21 cellular contexts compared by ENCODE assay signal in the genomic region with DNA sequence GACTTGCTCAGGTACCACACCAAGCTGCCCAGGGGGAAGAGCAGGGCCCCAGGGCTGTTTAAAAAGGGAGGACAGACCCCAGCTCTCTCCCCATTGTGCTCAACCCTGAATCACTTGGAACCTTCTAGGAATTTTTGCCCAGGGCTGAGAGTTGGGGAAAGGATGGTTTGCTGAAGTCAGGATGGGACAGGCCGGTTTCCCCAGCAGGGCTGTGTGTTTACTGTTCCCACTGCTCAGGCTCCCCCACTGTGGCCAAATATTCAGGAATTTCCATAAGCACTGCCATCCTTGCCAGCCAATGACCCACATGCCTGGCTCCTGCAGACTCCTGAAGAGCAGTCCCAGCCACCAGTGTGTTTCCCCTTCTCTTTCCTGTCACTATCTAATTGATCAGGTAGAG.
DNase-seq lines count a peak whose midpoint lies in the region; ATAC-seq, FAIRE-seq and TF ChIP-seq lines count a peak whose summit lies in the region.
"Had no signal": no experiment of that assay in that cellular context is flagged by ENCODE, and none has a peak within 500 bp of the region (broad histone marks: within the 10 kb centered on the region; RNA-seq: fewer than 3 reads in every experiment).

No MANE protein-coding gene starts in this region.

- H3K36me3 ChIP-seq in breast epithelium (no peaks in the 10 kb centered on the region), mammary epithelial cell (ENCODE audit: insufficient read depth, low read length) (no peaks in the 10 kb centered on the region), Loucy (ENCODE audit: insufficient read depth, low read length) (no peaks in the 10 kb centered on the region), mesendoderm (ENCODE audit: control insufficient read depth, insufficient read depth, low read length) (no peaks in the 10 kb centered on the region), testis (ENCODE audit: low read depth, missing control alignments) (no peaks in the 10 kb centered on the region)
- H3K36me3 ChIP-seq: cardiac muscle cell, MG63, WERI-Rb-1 had no signal

- H2AFZ ChIP-seq in mammary epithelial cell (ENCODE audit: low read depth, low read length) (no peak overlapping the region), Loucy (ENCODE audit: low read length) (peak overlapping the region; percentile 86)

- DNase-seq in breast epithelium (ENCODE audit: low spot score in 2 of 2) (no peak), mammary epithelial cell (no peak), mesendoderm (peak; percentile 27), testis (no peak), urothelium cell line (ENCODE audit: low spot score) (no peak)
- DNase-seq in stimulated activated naive B cell treated with anti-CD40 and anti-IgM and Interleukin-4, amounts not matched to agents 10 μg/mL and 1 μg/mL and 100 μg/mL, for 72 hours: no peak
- DNase-seq in natural killer cell treated with Interleukin-12 subunit alpha and Interleukin-12 subunit beta and Interleukin-15 and Interleukin-18, amount 100 ng/mL, for 72 hours (ENCODE audit: low spot score): no peak
- DNase-seq: activated naive CD4-positive, alpha-beta T cell; activated T-cell treated with anti-CD3 and anti-CD28 coated beads, Interleukin-2, amount 50 U/mL, for 1 hour; MG63; NCI-H1417 treated with DMSO at 0.1 percent for 48 hours; NK-92 treated with Interleukin-12 subunit alpha and Interleukin-12 subunit beta, amount 100 ng/mL, for 24 hours; RPMI8226; stimulated activated CD4-positive, alpha-beta T cell treated with anti-CD3 and anti-CD28 coated beads, Interleukin-12 subunit alpha, Interleukin-12 subunit beta, amount 100 ng/mL, for 4 hours; stimulated activated CD4-positive, alpha-beta T cell treated with anti-CD3 and anti-CD28 coated beads, Interleukin-4, amount 100 ng/mL, for 4 hours; WERI-Rb-1 had no signal

- H2BK5ac ChIP-seq in mesendoderm (ENCODE audit: low read length): no peak overlapping the region

- peaks cover under 1 to 2% of the 10 kb centered on the region in 2 donors for H3K9me3 Mint-ChIP-seq in stimulated activated naive B cell treated with anti-CD40 and anti-IgM and Interleukin-4, amounts not matched to agents 10 μg/mL and 1 μg/mL and 100 μg/mL, for 72 hours
- H3K9me3 Mint-ChIP-seq in natural killer cell treated with Interleukin-12 subunit alpha and Interleukin-12 subunit beta and Interleukin-15 and Interleukin-18, amount 100 ng/mL, for 72 hours: peaks cover 4% of the 10 kb centered on the region

- H3K4me1 Mint-ChIP-seq in stimulated activated naive B cell treated with anti-CD40 and anti-IgM and Interleukin-4, amounts not matched to agents 10 μg/mL and 1 μg/mL and 100 μg/mL, for 72 hours: peaks cover 28 to 56% of the 10 kb centered on the region in 2 donors
- H3K4me1 Mint-ChIP-seq in natural killer cell treated with Interleukin-12 subunit alpha and Interleukin-12 subunit beta and Interleukin-15 and Interleukin-18, amount 100 ng/mL, for 72 hours (ENCODE audit: low read depth in 2 of 2): peaks cover 19 to 30% of the 10 kb centered on the region in 2 donors

- H3K4ac ChIP-seq in mesendoderm (ENCODE audit: low read depth, low read length): no peak overlapping the region

- no peaks in the 10 kb centered on the region for H3K9me2 ChIP-seq in Loucy (replicated peaks; ENCODE audit: low read depth, low read length)
- H3K9me2 ChIP-seq: SK-N-SH had no signal

- no peak for FAIRE-seq in urothelium cell line (lab: Jason Lieb, UNC)
- FAIRE-seq: G401.6, H54 had no signal

- no peaks in the 10 kb centered on the region for H3K79me1 ChIP-seq in mesendoderm (ENCODE audit: low read length)

- peak overlapping the region; percentile 42 to 78 for H3K27ac ChIP-seq in breast epithelium
- H3K27ac ChIP-seq in mammary epithelial cell (ENCODE audit: insufficient read depth, low read depth, low read length): no peak overlapping the region
- H3K27ac ChIP-seq in mesendoderm (ENCODE audit: low read depth, low read length): no peak overlapping the region
- H3K27ac ChIP-seq in testis: no peak overlapping the region
- H3K27ac ChIP-seq: cardiac muscle cell, WERI-Rb-1 had no signal

- no TSS peak for BruUV-seq in mammary epithelial cell (replicated peaks; lab: Mats Ljungman, UMichigan)

- ATAC-seq in stimulated activated naive B cell treated with anti-CD40 and anti-IgM and Interleukin-4, amounts not matched to agents 10 μg/mL and 1 μg/mL and 100 μg/mL, for 72 hours (replicated peaks): no peak
- ATAC-seq in natural killer cell treated with Interleukin-12 subunit alpha and Interleukin-12 subunit beta and Interleukin-15 and Interleukin-18, amount 100 ng/mL, for 72 hours: no peak

- H3K56ac ChIP-seq in mesendoderm (ENCODE audit: low read length): no peak overlapping the region

- CTCF ChIA-PET in mammary epithelial cell (lab: Charles Lee; ENCODE audit: low non-redundant PET): no interaction called here

- peak overlapping the region in 1 of 2 donors; percentile 21 for H3K4me3 Mint-ChIP-seq in stimulated activated naive B cell treated with anti-CD40 and anti-IgM and Interleukin-4, amounts not matched to agents 10 μg/mL and 1 μg/mL and 100 μg/mL, for 72 hours
- H3K4me3 Mint-ChIP-seq in natural killer cell treated with Interleukin-12 subunit alpha and Interleukin-12 subunit beta and Interleukin-15 and Interleukin-18, amount 100 ng/mL, for 72 hours: no peak overlapping the region

- in situ Hi-C loops in mammary epithelial cell (cut with MboI; ENCODE audit: low sequenced_read_pairs in 2 of 2): no loop called here

- no peaks in the 10 kb centered on the region for H4K20me1 ChIP-seq in mammary epithelial cell (ENCODE audit: insufficient read depth, low read length)
- H4K20me1 ChIP-seq in Loucy (ENCODE audit: insufficient read depth, low read length, poor library complexity, severe bottlenecking): no peaks in the 10 kb centered on the region

- H3F3A ChIP-seq in Loucy (ENCODE audit: low read depth): peaks cover 4% of the 10 kb centered on the region; the same call in 1 of the 2 replicates

- intact Hi-C loops in breast epithelium (cut with DNase I; ENCODE audit: low total_unique reads): no loop called here
- intact Hi-C loops in mammary epithelial cell (cut with micrococcal nuclease): no loop called here
- intact Hi-C loops in testis (cut with DNase I; ENCODE audit: low total_unique reads): no loop called here

- 100% methylated on average over 1 of the region's 1 CpG for WGBS in mammary epithelial cell (ENCODE audit: low coverage, missing lambda C conversion rate)
- WGBS in mesendoderm (ENCODE audit: extremely low coverage, insufficient coverage, low lambda C conversion rate): no CpG with 5 or more reads among the region's 1 CpG
- WGBS in testis, 2 donors: 43 to 56% methylated on average over 1 of the region's 1 CpG

- TF ChIP-seq CTCF in breast epithelium (IDR thresholded peaks at IDR 0.05): no peak
- no peak for TF ChIP-seq CTCF in mammary epithelial cell (conservative IDR thresholded peaks at IDR 0.05 in 1 of 2, IDR thresholded peaks at IDR 0.05 in 1 of 2; ENCODE audit: extremely low read depth in 1 of 2, insufficient read depth in 1 of 2, low read depth in 1 of 2, low read length in 2 of 2)
- no peak for TF ChIP-seq CTCF in Loucy (conservative IDR thresholded peaks at IDR 0.05; ENCODE audit: low read length)
- no peak for TF ChIP-seq CTCF in testis (IDR thresholded peaks at IDR 0.05)

- H3K4me2 ChIP-seq in mammary epithelial cell (ENCODE audit: insufficient read depth, low read depth, low read length) (no peak overlapping the region), Loucy (ENCODE audit: low read depth, low read length, poor library complexity, severe bottlenecking) (peak overlapping the region; percentile 59), mesendoderm (ENCODE audit: low read length) (no peak overlapping the region)
- H3K4me2 ChIP-seq: SK-N-SH had no signal

- peak overlapping the region; percentile 75 for H3K27ac Mint-ChIP-seq in stimulated activated naive B cell treated with anti-CD40 and anti-IgM and Interleukin-4, amounts not matched to agents 10 μg/mL and 1 μg/mL and 100 μg/mL, for 72 hours
- no peak overlapping the region for H3K27ac Mint-ChIP-seq in natural killer cell treated with Interleukin-12 subunit alpha and Interleukin-12 subunit beta and Interleukin-15 and Interleukin-18, amount 100 ng/mL, for 72 hours

- H3K4me3 ChIP-seq in breast epithelium (no peak overlapping the region), mammary epithelial cell (replicated peaks in 1 of 3; ENCODE audit: insufficient read depth in 1 of 3, low read depth in 2 of 3, low read length in 3 of 3) (no peak overlapping the region), Loucy (ENCODE audit: low read length, poor library complexity, severe bottlenecking) (peak overlapping the region; percentile 40), mesendoderm (ENCODE audit: low read length) (no peak overlapping the region), testis (no peak overlapping the region)
- H3K4me3 ChIP-seq: cardiac muscle cell, MG63 had no signal

- no peak overlapping the region for H4K5ac ChIP-seq in mesendoderm (ENCODE audit: low read length)

- H2AK5ac ChIP-seq in mesendoderm (ENCODE audit: low read length): no peak overlapping the region

- dilution Hi-C loops in mammary epithelial cell (cut with HindIII; ENCODE audit: low sequenced_read_pairs): no loop called here

- H2BK15ac ChIP-seq in mesendoderm (replicated peaks; ENCODE audit: low read depth): no peak overlapping the region

- H3K4me1 ChIP-seq in breast epithelium (no peaks in the 10 kb centered on the region), mammary epithelial cell (ENCODE audit: insufficient read depth, low read length) (peaks cover 9% of the 10 kb centered on the region), Loucy (ENCODE audit: insufficient read depth, low read length, poor library complexity, severe bottlenecking) (peaks cover 47% of the 10 kb centered on the region), mesendoderm (ENCODE audit: control insufficient read depth, low read depth, low read length) (no peaks in the 10 kb centered on the region), testis (no peaks in the 10 kb centered on the region)

- TF ChIP-seq POLR2A in breast epithelium (IDR thresholded peaks at IDR 0.05): no peak
- TF ChIP-seq POLR2A in testis (IDR thresholded peaks at IDR 0.05): no peak

- H3K79me2 ChIP-seq in mammary epithelial cell (ENCODE audit: insufficient read depth, low read length): no peaks in the 10 kb centered on the region
- no peaks in the 10 kb centered on the region for H3K79me2 ChIP-seq in Loucy (ENCODE audit: insufficient read depth, low read length)
- H3K79me2 ChIP-seq in mesendoderm (ENCODE audit: control insufficient read depth, insufficient read depth, low read length): no peaks in the 10 kb centered on the region

- H3K27me3 Mint-ChIP-seq in stimulated activated naive B cell treated with anti-CD40 and anti-IgM and Interleukin-4, amounts not matched to agents 10 μg/mL and 1 μg/mL and 100 μg/mL, for 72 hours: no peaks in the 10 kb centered on the region
- H3K27me3 Mint-ChIP-seq in natural killer cell treated with Interleukin-12 subunit alpha and Interleukin-12 subunit beta and Interleukin-15 and Interleukin-18, amount 100 ng/mL, for 72 hours: peaks cover 0 to 4% of the 10 kb centered on the region in 2 donors

- H3K27me3 ChIP-seq in breast epithelium (no peaks in the 10 kb centered on the region), mammary epithelial cell (ENCODE audit: insufficient read depth, low read length) (no peaks in the 10 kb centered on the region), Loucy (ENCODE audit: insufficient read depth, low read length, poor library complexity, severe bottlenecking) (peaks cover under 1% of the 10 kb centered on the region), mesendoderm (ENCODE audit: insufficient read depth, low read length, poor library complexity) (no peaks in the 10 kb centered on the region), testis (no peaks in the 10 kb centered on the region)
- H3K27me3 ChIP-seq: cardiac muscle cell, MG63 had no signal

- no peak overlapping the region for H2BK120ac ChIP-seq in mesendoderm (ENCODE audit: low read depth, low read length)

- peaks cover 48 to 70% of the 10 kb centered on the region in 2 donors for H3K36me3 Mint-ChIP-seq in stimulated activated naive B cell treated with anti-CD40 and anti-IgM and Interleukin-4, amounts not matched to agents 10 μg/mL and 1 μg/mL and 100 μg/mL, for 72 hours
- peaks cover 2% of the 10 kb centered on the region for H3K36me3 Mint-ChIP-seq in natural killer cell treated with Interleukin-12 subunit alpha and Interleukin-12 subunit beta and Interleukin-15 and Interleukin-18, amount 100 ng/mL, for 72 hours

- no peaks in the 10 kb centered on the region for H3K9me3 ChIP-seq in breast epithelium
- no peaks in the 10 kb centered on the region for H3K9me3 ChIP-seq in mammary epithelial cell (replicated peaks; ENCODE audit: insufficient read depth, low read length)
- no peaks in the 10 kb centered on the region for H3K9me3 ChIP-seq in Loucy (ENCODE audit: insufficient read depth, low read depth, low read length)
- no peaks in the 10 kb centered on the region for H3K9me3 ChIP-seq in testis
- H3K9me3 ChIP-seq: MG63, SK-N-SH had no signal

- H3K9ac ChIP-seq in mammary epithelial cell (ENCODE audit: insufficient read depth, low read length) (no peak overlapping the region), Loucy (ENCODE audit: low read depth, low read length, poor library complexity, severe bottlenecking) (peak overlapping the region; percentile 50), mesendoderm (ENCODE audit: low read length) (no peak overlapping the region)
- H3K9ac ChIP-seq: SK-N-SH had no signal

- H4K8ac ChIP-seq in mesendoderm (ENCODE audit: low read depth, low read length): no peak overlapping the region

- no peak overlapping the region for H3K23ac ChIP-seq in mesendoderm (ENCODE audit: low read length)

- H3K18ac ChIP-seq in mesendoderm (ENCODE audit: low read length): no peak overlapping the region

Comparison
In these comparisons a context has a peak if more than half of its experiments do, and no peak if none do; other contexts are left out.
1. H3K27ac ChIP-seq: peak in breast epithelium (2 of 2); none in mammary epithelial cell (single experiment), mesendoderm (single experiment) and testis (0 of 2).